8 cellular contexts compared by ENCODE assay signal in the genomic region with DNA sequence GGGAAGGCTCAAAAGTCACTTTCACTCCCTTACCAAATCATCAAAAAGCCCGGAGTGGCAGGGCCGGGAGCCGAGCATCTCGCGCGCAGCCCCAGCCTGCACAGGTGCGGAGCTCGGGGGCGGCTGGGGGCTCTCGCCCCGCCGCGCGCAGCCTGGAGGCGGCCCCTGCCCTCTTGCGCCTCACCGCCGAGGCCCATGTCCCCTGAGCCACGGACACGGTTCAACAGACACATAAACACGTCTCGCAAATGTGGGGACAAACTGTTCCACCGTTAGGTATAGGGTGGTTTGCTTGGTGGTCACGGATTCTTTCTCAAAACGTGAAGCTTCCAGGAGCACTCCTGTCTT. TPM values are rescaled to one million over a fixed set of nuclear protein-coding genes. Genes with fewer than 3 reads are reported as not detected.
DNase-seq lines count a peak whose midpoint lies in the region; ATAC-seq, FAIRE-seq and TF ChIP-seq lines count a peak whose summit lies in the region.

No MANE protein-coding gene starts in this region.

- peak; percentile 33 for ATAC-seq in GM21717 (IDR thresholded peaks at IDR 0.05; ENCODE audit: unreplicated experiment)
- peak; percentile 83 for ATAC-seq in stimulated activated memory B cell treated with anti-CD40 and anti-IgM and Interleukin-4, amounts not matched to agents 10 μg/mL and 1 μg/mL and 100 μg/mL, for 72 hours

- H3K9me2 ChIP-seq in MM.1S (replicated peaks; ENCODE audit: insufficient read depth, low read length) = no peaks in the 10 kb centered on the region

- no peaks in the 10 kb centered on the region for H3K36me3 Mint-ChIP-seq in astrocyte (ENCODE audit: low read depth, unreplicated experiment)
- H3K36me3 Mint-ChIP-seq in stimulated activated memory B cell treated with anti-CD40 and anti-IgM and Interleukin-4, amounts not matched to agents 10 μg/mL and 1 μg/mL and 100 μg/mL, for 72 hours = peaks cover 6% of the 10 kb centered on the region

- H3K4me1 Mint-ChIP-seq in astrocyte (ENCODE audit: low read depth, unreplicated experiment) = peaks cover 13% of the 10 kb centered on the region
- H3K4me1 Mint-ChIP-seq in stimulated activated memory B cell treated with anti-CD40 and anti-IgM and Interleukin-4, amounts not matched to agents 10 μg/mL and 1 μg/mL and 100 μg/mL, for 72 hours = peaks cover 76% of the 10 kb centered on the region

- no peaks in the 10 kb centered on the region for H3K27me3 ChIP-seq in MM.1S (replicated peaks; ENCODE audit: insufficient read depth, low read length)
- no peaks in the 10 kb centered on the region for H3K27me3 ChIP-seq in astrocyte (ENCODE audit: insufficient read depth, low read length)
- peaks cover 39% of the 10 kb centered on the region for H3K27me3 ChIP-seq in iPS-20b (ENCODE audit: insufficient read depth, low read length)

- peaks cover 14% of the 10 kb centered on the region; the same call in 1 of the 2 replicates for H3F3A ChIP-seq in MM.1S (ENCODE audit: insufficient read depth, low read length)

- H3K9me3 ChIP-seq in MM.1S (replicated peaks; ENCODE audit: insufficient read depth, low read length) = no peaks in the 10 kb centered on the region
- H3K9me3 ChIP-seq in astrocyte (ENCODE audit: insufficient read depth, low read depth, low read length) = no peaks in the 10 kb centered on the region
- H3K9me3 ChIP-seq in iPS-20b (ENCODE audit: insufficient read depth, low read depth, low read length) = no peaks in the 10 kb centered on the region

- no peaks in the 10 kb centered on the region for H3K27me3 Mint-ChIP-seq in astrocyte (ENCODE audit: low read depth, unreplicated experiment)
- no peaks in the 10 kb centered on the region for H3K27me3 Mint-ChIP-seq in stimulated activated memory B cell treated with anti-CD40 and anti-IgM and Interleukin-4, amounts not matched to agents 10 μg/mL and 1 μg/mL and 100 μg/mL, for 72 hours

- H3K4me2 ChIP-seq in MM.1S (ENCODE audit: low read depth, low read length) = peak overlapping the region; percentile 75
- peak overlapping the region; percentile 90 for H3K4me2 ChIP-seq in astrocyte (ENCODE audit: low read length)

- DNase-seq in GM12891 (ENCODE audit: insufficient read length, low spot score) (peak; percentile 27), MM.1S (no peak), astrocyte (ENCODE audit: low read depth) (no peak), GOT3 (lab: John Stamatoyannopoulos, UW) (no peak), NCI-H524 treated with DMSO at 0.1 percent for 48 hours (lab: John Stamatoyannopoulos, UW) (no peak)

- peak; percentile 60 for TF ChIP-seq POLR2A in GM12891 (IDR thresholded peaks at IDR 0.05; ENCODE audit: low read depth, low read length)

- no peak overlapping the region for H3K27ac Mint-ChIP-seq in astrocyte (ENCODE audit: unreplicated experiment)
- H3K27ac Mint-ChIP-seq in stimulated activated memory B cell treated with anti-CD40 and anti-IgM and Interleukin-4, amounts not matched to agents 10 μg/mL and 1 μg/mL and 100 μg/mL, for 72 hours = peak overlapping the region; percentile 92

- FAIRE-seq in GM12891 (lab: Jason Lieb, UNC) (no peak), astrocyte (lab: Jason Lieb, UNC) (no peak)

- H4K20me1 ChIP-seq in MM.1S (ENCODE audit: insufficient read depth, low read length) (no peaks in the 10 kb centered on the region), astrocyte (ENCODE audit: insufficient read depth, low read length) (no peaks in the 10 kb centered on the region)

- H3K27ac ChIP-seq in MM.1S (ENCODE audit: low read length) (peak overlapping the region; percentile 49; the same call in 1 of the 2 replicates), astrocyte (ENCODE audit: low read depth, low read length) (no peak overlapping the region), iPS-20b (ENCODE audit: low read length) (no peak overlapping the region)

- H3K79me2 ChIP-seq in MM.1S (ENCODE audit: low read length) (no peaks in the 10 kb centered on the region), astrocyte (ENCODE audit: insufficient read depth, low read length) (no peaks in the 10 kb centered on the region)

- H3K9ac ChIP-seq in MM.1S (ENCODE audit: low read length) = peak overlapping the region; percentile 64
- peak overlapping the region; percentile 63 for H3K9ac ChIP-seq in astrocyte (ENCODE audit: low read length)
- H3K9ac ChIP-seq in iPS-20b (ENCODE audit: low read depth, low read length) = peak overlapping the region; percentile 15; the same call in 1 of the 2 replicates

- H3K4me3 ChIP-seq in MM.1S (ENCODE audit: low read length) (peak overlapping the region; percentile 73), astrocyte (ENCODE audit: insufficient read depth, low read depth, low read length) (peak overlapping the region; percentile 61), iPS-20b (ENCODE audit: low read length) (peak overlapping the region; percentile 61)

- TF ChIP-seq CTCF in MM.1S (IDR thresholded peaks at IDR 0.05; ENCODE audit: low read length) (no peak), astrocyte (IDR thresholded peaks at IDR 0.05; ENCODE audit: insufficient read depth, low read depth, low read length) (no peak)

- H3K4me1 ChIP-seq in MM.1S (ENCODE audit: low read length) = peaks cover 10% of the 10 kb centered on the region; the same call in 1 of the 2 replicates
- peaks cover 11% of the 10 kb centered on the region for H3K4me1 ChIP-seq in astrocyte (ENCODE audit: insufficient read depth, low read length)
- H3K4me1 ChIP-seq in iPS-20b (ENCODE audit: insufficient read depth, low read length) = peaks cover 29% of the 10 kb centered on the region

- peak overlapping the region; percentile 90 for H2AFZ ChIP-seq in MM.1S (ENCODE audit: low read length)
- H2AFZ ChIP-seq in astrocyte (ENCODE audit: low read depth, low read length) = peak overlapping the region; percentile 78

- H3K36me3 ChIP-seq in MM.1S (replicated peaks; ENCODE audit: insufficient read depth, low read length) (no peaks in the 10 kb centered on the region), astrocyte (ENCODE audit: insufficient read depth, low read length) (no peaks in the 10 kb centered on the region), iPS-20b (ENCODE audit: insufficient read depth, low read depth, low read length) (no peaks in the 10 kb centered on the region)

- H3K4me3 Mint-ChIP-seq in astrocyte (ENCODE audit: unreplicated experiment) = peak overlapping the region; percentile 76
- H3K4me3 Mint-ChIP-seq in stimulated activated memory B cell treated with anti-CD40 and anti-IgM and Interleukin-4, amounts not matched to agents 10 μg/mL and 1 μg/mL and 100 μg/mL, for 72 hours = peak overlapping the region; percentile 90

- H3K9me3 Mint-ChIP-seq in astrocyte (ENCODE audit: unreplicated experiment) = no peaks in the 10 kb centered on the region
- no peaks in the 10 kb centered on the region for H3K9me3 Mint-ChIP-seq in stimulated activated memory B cell treated with anti-CD40 and anti-IgM and Interleukin-4, amounts not matched to agents 10 μg/mL and 1 μg/mL and 100 μg/mL, for 72 hours

TF ChIP-seq in GM12891, 5 proteins besides CTCF, POLR2A, EP300 and RAD21:
- TF ChIP-seq POU2F2 (IDR thresholded peaks at IDR 0.05; ENCODE audit: low read depth, low read length) (peak; percentile 28; the same call in 1 of the 2 replicates), PAX5 (IDR thresholded peaks at IDR 0.05; ENCODE audit: insufficient read depth, low read length, severe bottlenecking) (peak; percentile 74), SPI1 (IDR thresholded peaks at IDR 0.05; ENCODE audit: low read depth, low read length) (no peak), POLR2AphosphoS5 (IDR thresholded peaks at IDR 0.05; ENCODE audit: low read depth, low read length) (no peak), TAF1 (IDR thresholded peaks at IDR 0.05; ENCODE audit: low read depth, low read length) (peak; percentile 75)

RNA-seq across cellular contexts. Expression of gene GSAP, which starts 0.7 kb away (rescaled TPM):
- polyA plus RNA-seq in GM12891 (2012; ENCODE audit: low read depth, missing spikeins) = 19.7 TPM
- total RNA-seq in astrocyte = 2.7 and 4.1 TPM in 2 replicates
